In genomic region chr5:36876389-36876964, GRCh38 we compare ENCODE assay signal across 8 cellular contexts. TPM values are rescaled to one million over a fixed set of nuclear protein-coding genes. Genes with fewer than 3 reads are reported as not detected.
DNase-seq lines count a peak whose midpoint lies in the region; ATAC-seq and TF ChIP-seq lines count a peak whose summit lies in the region.

NIPBL (plus strand) TSS chr5:36876769; CDS start chr5:36953697, 76,928 bp downstream.

- H2AFZ ChIP-seq in GM23338 (peak within 1 kb of the TSS; percentile 54), fibroblast of lung (ENCODE audit: low read length) (peak within 1 kb of the TSS; percentile 98)

- H3K36me3 ChIP-seq in DOHH2 (ENCODE audit: control insufficient read depth, low read length) (peaks cover 37% of the 10 kb centered on the region), GM23338 (ENCODE audit: insufficient read depth) (no peaks in the 10 kb centered on the region), fibroblast of lung (ENCODE audit: control insufficient read depth, insufficient read depth, low read length) (no peaks in the 10 kb centered on the region)

- H3K79me2 ChIP-seq in DOHH2 (ENCODE audit: control insufficient read depth, low read length), result peaks cover 97% of the 10 kb centered on the region
- H3K79me2 ChIP-seq in GM23338 (replicated peaks; ENCODE audit: insufficient read depth), result peaks cover 86% of the 10 kb centered on the region
- H3K79me2 ChIP-seq in fibroblast of lung (ENCODE audit: control insufficient read depth, insufficient read depth, low read length), result peaks cover 94% of the 10 kb centered on the region

- no peaks in the 10 kb centered on the region for H3K9me2 ChIP-seq in DOHH2 (replicated peaks; ENCODE audit: control insufficient read depth, low read length)
- no peaks in the 10 kb centered on the region for H3K9me2 ChIP-seq in GM23338 (ENCODE audit: insufficient read depth)

- H3K4me3 Mint-ChIP-seq in GM23338, result peak within 1 kb of the TSS; percentile 98
- H3K4me3 Mint-ChIP-seq in activated T-helper 1 cell treated with anti-CD3 and anti-CD28 coated beads, Interleukin-12 subunit alpha, Interleukin-12 subunit beta, Interleukin-2, Interleukin-4 antibody, amounts not matched to agents 30 ng/mL and 10 ng/mL and 1 ng/mL, durations not matched to agents 14 hours and 24 hours and 36 hours, result peak within 1 kb of the TSS; percentile 93
- H3K4me3 Mint-ChIP-seq in naive thymus-derived CD8-positive, alpha-beta T cell, result peak within 1 kb of the TSS; percentile 88 to 99 (median 93)

- no peaks in the 10 kb centered on the region for H3K36me3 Mint-ChIP-seq in GM23338 (ENCODE audit: low read depth)
- peaks cover 1% of the 10 kb centered on the region for H3K36me3 Mint-ChIP-seq in activated T-helper 1 cell treated with anti-CD3 and anti-CD28 coated beads, Interleukin-12 subunit alpha, Interleukin-12 subunit beta, Interleukin-2, Interleukin-4 antibody, amounts not matched to agents 30 ng/mL and 10 ng/mL and 1 ng/mL, durations not matched to agents 14 hours and 24 hours and 36 hours (ENCODE audit: low read depth)
- peaks cover 0 to 6% (median 4%) of the 10 kb centered on the region in 3 donors for H3K36me3 Mint-ChIP-seq in naive thymus-derived CD8-positive, alpha-beta T cell

- peaks cover 26% of the 10 kb centered on the region; the same call in 2 of the 3 replicates for H3K4me1 Mint-ChIP-seq in GM23338
- peaks cover 56% of the 10 kb centered on the region for H3K4me1 Mint-ChIP-seq in activated T-helper 1 cell treated with anti-CD3 and anti-CD28 coated beads, Interleukin-12 subunit alpha, Interleukin-12 subunit beta, Interleukin-2, Interleukin-4 antibody, amounts not matched to agents 30 ng/mL and 10 ng/mL and 1 ng/mL, durations not matched to agents 14 hours and 24 hours and 36 hours (ENCODE audit: low read depth)
- peaks cover 20 to 68% (median 42%) of the 10 kb centered on the region in 4 donors for H3K4me1 Mint-ChIP-seq in naive thymus-derived CD8-positive, alpha-beta T cell

- DNase-seq in GM23338 (ENCODE audit: low spot score) (peak; percentile 97), Kasumi-1 (lab: John Stamatoyannopoulos, UW) (peak; percentile 96 to 97), RPMI7951 (ENCODE audit: low read depth) (peak; percentile 94), fibroblast of lung (ENCODE audit: low read depth in 2 of 2) (peak; percentile 94)
- DNase-seq in activated T-helper 1 cell treated with anti-CD3 and anti-CD28 coated beads, Interleukin-12 subunit alpha, Interleukin-12 subunit beta, Interleukin-2, Interleukin-4 antibody, amounts not matched to agents 30 ng/mL and 10 ng/mL and 1 ng/mL, durations not matched to agents 14 hours and 24 hours and 36 hours (ENCODE audit: low spot score), result peak; percentile 86
- peak; percentile 78 to 96 (median 88) for DNase-seq in naive thymus-derived CD8-positive, alpha-beta T cell
- DNase-seq in stimulated activated naive CD4-positive, alpha-beta T cell (lab: John Stamatoyannopoulos, UW), result peak; percentile 82 to 92 (median 88)

- H3K27me3 ChIP-seq in DOHH2 (ENCODE audit: control insufficient read depth, low read length), result no peaks in the 10 kb centered on the region
- no peaks in the 10 kb centered on the region for H3K27me3 ChIP-seq in GM23338 (ENCODE audit: insufficient read depth)
- no peaks in the 10 kb centered on the region for H3K27me3 ChIP-seq in fibroblast of lung (ENCODE audit: control insufficient read depth, insufficient read depth, low read length)

- H3K4me2 ChIP-seq in DOHH2 (ENCODE audit: low read length) (peak within 1 kb of the TSS; percentile 94), GM23338 (peak within 1 kb of the TSS; percentile 88), fibroblast of lung (ENCODE audit: extremely low read depth, insufficient read depth, low read length) (peak within 1 kb of the TSS; percentile 99)

- H4K20me1 ChIP-seq in DOHH2 (ENCODE audit: control insufficient read depth, insufficient read depth, low read depth, low read length), result peaks cover 32% of the 10 kb centered on the region
- peaks cover 20% of the 10 kb centered on the region for H4K20me1 ChIP-seq in GM23338 (replicated peaks; ENCODE audit: insufficient read depth)
- H4K20me1 ChIP-seq in fibroblast of lung (ENCODE audit: control insufficient read depth, extremely low read depth, insufficient read depth, low read length), result no peaks in the 10 kb centered on the region

- H3K9me3 ChIP-seq in DOHH2 (ENCODE audit: control insufficient read depth, insufficient read depth, low read length) (no peaks in the 10 kb centered on the region), fibroblast of lung (ENCODE audit: control insufficient read depth, insufficient read depth, low read depth, low read length) (no peaks in the 10 kb centered on the region)

- H3K27me3 Mint-ChIP-seq in GM23338 (ENCODE audit: insufficient read depth, low read depth, poor library complexity), result peaks cover 2% of the 10 kb centered on the region
- H3K27me3 Mint-ChIP-seq in activated T-helper 1 cell treated with anti-CD3 and anti-CD28 coated beads, Interleukin-12 subunit alpha, Interleukin-12 subunit beta, Interleukin-2, Interleukin-4 antibody, amounts not matched to agents 30 ng/mL and 10 ng/mL and 1 ng/mL, durations not matched to agents 14 hours and 24 hours and 36 hours (ENCODE audit: insufficient read depth), result peaks cover 2% of the 10 kb centered on the region
- H3K27me3 Mint-ChIP-seq in naive thymus-derived CD8-positive, alpha-beta T cell, result no peaks in the 10 kb centered on the region

- peaks cover 11% of the 10 kb centered on the region; the same call in 1 of the 2 replicates for H3F3A ChIP-seq in DOHH2 (ENCODE audit: control insufficient read depth, insufficient read depth)
- no peaks in the 10 kb centered on the region for H3F3A ChIP-seq in GM23338 (replicated peaks; ENCODE audit: low read depth)

- H3K4me1 ChIP-seq in DOHH2 (ENCODE audit: control insufficient read depth, low read length), result peaks cover 44% of the 10 kb centered on the region
- H3K4me1 ChIP-seq in GM23338 (ENCODE audit: insufficient read depth), result peaks cover 30% of the 10 kb centered on the region
- peaks cover 3% of the 10 kb centered on the region for H3K4me1 ChIP-seq in fibroblast of lung (ENCODE audit: control insufficient read depth, extremely low read depth, insufficient read depth, low read length)

- no peak for TF ChIP-seq CTCF in DOHH2 (IDR thresholded peaks at IDR 0.05; ENCODE audit: low read depth, low read length, poor library complexity, severe bottlenecking)
- TF ChIP-seq CTCF in GM23338 (conservative IDR thresholded peaks at IDR 0.05; ENCODE audit: low read depth in 2 of 2), result 0 out of 4 replicates have a peak, but pooled peaks of 1 of the 2 experiments have one; percentile 0
- TF ChIP-seq CTCF in fibroblast of lung (conservative IDR thresholded peaks at IDR 0.05 in 1 of 2, IDR thresholded peaks at IDR 0.05 in 1 of 2; ENCODE audit: low read depth in 1 of 2, low read length in 2 of 2), result no peak

- peak; percentile 74 for ATAC-seq in GM23338
- ATAC-seq in naive thymus-derived CD8-positive, alpha-beta T cell, result peak; percentile 63 to 67

- peak within 1 kb of the TSS; percentile 91 for H3K4me3 ChIP-seq in DOHH2 (ENCODE audit: low read length)
- peak within 1 kb of the TSS; percentile 86 for H3K4me3 ChIP-seq in GM23338
- H3K4me3 ChIP-seq in fibroblast of lung (replicated peaks in 1 of 4; ENCODE audit: control extremely low read depth in 1 of 4, insufficient read depth in 1 of 4, low read depth in 3 of 4, low read length in 4 of 4), result peak within 1 kb of the TSS; percentile 81 to 97 (median 90)

- H3K27ac Mint-ChIP-seq in GM23338, result peak within 1 kb of the TSS; percentile 97
- H3K27ac Mint-ChIP-seq in activated T-helper 1 cell treated with anti-CD3 and anti-CD28 coated beads, Interleukin-12 subunit alpha, Interleukin-12 subunit beta, Interleukin-2, Interleukin-4 antibody, amounts not matched to agents 30 ng/mL and 10 ng/mL and 1 ng/mL, durations not matched to agents 14 hours and 24 hours and 36 hours, result peak within 1 kb of the TSS; percentile 97
- peak within 1 kb of the TSS; percentile 95 to 99 (median 98) for H3K27ac Mint-ChIP-seq in naive thymus-derived CD8-positive, alpha-beta T cell

- peak within 1 kb of the TSS; percentile 87 for H3K27ac ChIP-seq in DOHH2 (ENCODE audit: low read depth, low read length)
- peak within 1 kb of the TSS; percentile 94 for H3K27ac ChIP-seq in GM23338 (ENCODE audit: low read depth)
- H3K27ac ChIP-seq in fibroblast of lung (ENCODE audit: insufficient read depth, low read length), result peak within 1 kb of the TSS; percentile 96

- no peaks in the 10 kb centered on the region for H3K9me3 Mint-ChIP-seq in GM23338
- H3K9me3 Mint-ChIP-seq in activated T-helper 1 cell treated with anti-CD3 and anti-CD28 coated beads, Interleukin-12 subunit alpha, Interleukin-12 subunit beta, Interleukin-2, Interleukin-4 antibody, amounts not matched to agents 30 ng/mL and 10 ng/mL and 1 ng/mL, durations not matched to agents 14 hours and 24 hours and 36 hours, result no peaks in the 10 kb centered on the region
- H3K9me3 Mint-ChIP-seq in naive thymus-derived CD8-positive, alpha-beta T cell, result no peaks in the 10 kb centered on the region

- intact Hi-C loops in activated T-helper 1 cell treated with anti-CD3 and anti-CD28 coated beads, Interleukin-12 subunit alpha, Interleukin-12 subunit beta, Interleukin-2, Interleukin-4 antibody, amounts not matched to agents 30 ng/mL and 10 ng/mL and 1 ng/mL, durations not matched to agents 14 hours and 24 hours and 36 hours (cut with micrococcal nuclease), result loop anchor here (1.0 to 10.0 kb wide), 10 partner anchors 131 to 1959 kb away; partner anchors contain the start of genes BRIX1, IL7R, LMBRD2 and NADK2

- H3K9ac ChIP-seq in fibroblast of lung (ENCODE audit: insufficient read depth, low read length), result peak within 1 kb of the TSS; percentile 97

- POLR2A ChIA-PET in naive thymus-derived CD8-positive, alpha-beta T cell (lab: Charles Lee), result interaction anchor here (0.6 to 3.4 kb wide), 20 partner anchors 9 to 1947 kb away, joined by 3 to 21 read pairs (median 4); partner anchors contain the start of genes DNAJC21, IL7R, LMBRD2 and NADK2

TF ChIP-seq in GM23338, 12 proteins besides CTCF, POLR2A, EP300 and RAD21 (continues in another document):
- no peak for TF ChIP-seq STAT1 (IDR thresholded peaks at IDR 0.05; ENCODE audit: unreplicated experiment)
- TF ChIP-seq POLR2AphosphoS5 (IDR thresholded peaks at IDR 0.05; ENCODE audit: low read depth), result peak; percentile 71
- TF ChIP-seq CREB1 (CRISPR knock-in tag; IDR thresholded peaks at IDR 0.05; ENCODE audit: low read depth), result peak; percentile 45; the same call in 1 of the 2 replicates

RNA-seq across cellular contexts. Expression of gene NIPBL, which starts in this region (rescaled TPM):
- 40.3 and 44.2 TPM in 2 replicates for total RNA-seq in GM23338 (2014; rRNA removed; shearing (Covaris generic))
- 47.1 and 51.4 TPM in 2 replicates for polyA plus RNA-seq in GM23338 (2016; fragmentation: Nextera tagmentation; extraction: Ambion mirVana)
- total RNA-seq in RPMI7951 (2014; rRNA removed; shearing (Covaris generic)), result 10.1 and 21.5 TPM in 2 replicates
- 59.4 and 62.4 TPM in 2 replicates for total RNA-seq in activated T-helper 1 cell treated with anti-CD3 and anti-CD28 coated beads, Interleukin-12 subunit alpha, Interleukin-12 subunit beta, Interleukin-2, Interleukin-4 antibody, amounts not matched to agents 30 ng/mL and 10 ng/mL and 1 ng/mL, durations not matched to agents 14 hours and 24 hours and 36 hours
- 26.5 and 34.2 TPM in 2 replicates for total RNA-seq in fibroblast of lung
- 24.6 and 30.8 TPM in 2 replicates for polyA plus RNA-seq in fibroblast of lung
- polyA plus RNA-seq in fibroblast of lung (2012), result 12.5 and 15.5 TPM in 2 replicates
- 26.6 and 28.5 TPM in 2 replicates for polyA minus RNA-seq in fibroblast of lung (ENCODE audit: low replicate concordance)
- total RNA-seq in naive thymus-derived CD8-positive, alpha-beta T cell, result 100 to 1,000 TPM; 120 to 127 TPM
- polyA plus RNA-seq in naive thymus-derived CD8-positive, alpha-beta T cell, result 10 to 100 TPM; 13.8 to 36.4 (median 24.3) TPM

Comparison
In these comparisons a context has a peak if more than half of its experiments do, and no peak if none do; other contexts are left out.
1. Peak in every context shown above with its lines: DNase-seq, ATAC-seq, H3K4me3 ChIP-seq and H3K27ac ChIP-seq.